ENCODE assay signal across 8 cellular contexts in the genomic region with DNA sequence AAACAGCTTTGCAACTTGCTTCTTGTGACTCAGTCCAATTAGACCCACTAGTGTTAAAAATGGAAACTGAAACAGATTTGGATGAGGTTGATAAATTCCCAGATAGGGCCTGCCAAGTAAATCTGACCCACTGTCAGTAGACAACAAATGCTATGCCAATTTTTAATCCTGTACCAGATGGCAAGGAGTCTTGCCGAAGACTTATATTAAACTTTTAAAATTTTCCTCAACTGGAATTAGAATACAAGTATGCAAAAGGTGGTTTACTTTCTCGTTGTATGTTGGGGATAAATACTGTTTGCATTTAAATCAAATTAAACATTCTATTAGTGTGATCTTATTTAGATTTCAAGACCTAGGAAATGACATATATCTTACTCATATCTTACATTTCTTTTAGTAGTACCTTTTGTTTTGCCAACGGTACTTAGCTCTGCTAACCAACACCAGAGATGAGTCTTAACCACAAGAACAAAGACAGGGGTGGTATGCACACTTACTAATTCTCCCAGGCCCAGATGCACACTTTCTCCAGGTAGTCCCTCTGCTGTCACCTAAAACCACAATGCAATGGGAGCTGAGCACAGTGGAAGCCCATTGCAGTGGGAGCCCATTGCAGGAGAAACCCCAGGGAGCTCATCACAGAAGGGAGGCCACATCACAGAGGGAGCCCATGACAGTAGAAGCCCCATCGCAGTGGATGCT.
DNase-seq lines count a peak whose midpoint lies in the region; ATAC-seq and TF ChIP-seq lines count a peak whose summit lies in the region.

No MANE protein-coding gene starts in this region.

- POLR2A ChIA-PET in activated CD8-positive, alpha-beta T cell treated with anti-CD3 and anti-CD28 coated beads for 36 hours (lab: Charles Lee): no interaction called here
- POLR2A ChIA-PET in naive thymus-derived CD8-positive, alpha-beta T cell (lab: Charles Lee): no interaction called here

- CTCF ChIA-PET in activated CD8-positive, alpha-beta T cell treated with anti-CD3 and anti-CD28 coated beads for 36 hours (lab: Charles Lee): interaction anchor here (1.4 to 4.0 kb wide), 4 partner anchors 10 to 172 kb away, joined by 3 to 25 read pairs (median 6); a partner anchor contains a TSS

- peaks cover 4% of the 10 kb centered on the region for H3K27me3 Mint-ChIP-seq in activated CD8-positive, alpha-beta T cell treated with anti-CD3 and anti-CD28 coated beads for 36 hours
- H3K27me3 Mint-ChIP-seq in nephron (ENCODE audit: low read depth): no peaks in the 10 kb centered on the region
- H3K27me3 Mint-ChIP-seq in naive thymus-derived CD8-positive, alpha-beta T cell: peaks cover 0 to 6% (median 3%) of the 10 kb centered on the region in 5 donors

- no peak for TF ChIP-seq CTCF in GM10266 (IDR thresholded peaks at IDR 0.05; ENCODE audit: control insufficient read depth, insufficient read depth, low read depth, missing control alignments)
- no peak for TF ChIP-seq CTCF in activated CD8-positive, alpha-beta T cell treated with anti-CD3 and anti-CD28 coated beads for 36 hours (IDR thresholded peaks at IDR 0.05)
- TF ChIP-seq CTCF in nephron (IDR thresholded peaks at IDR 0.05; ENCODE audit: unreplicated experiment in 3 of 3): no peak

- no peaks in the 10 kb centered on the region for H3K36me3 Mint-ChIP-seq in activated CD8-positive, alpha-beta T cell treated with anti-CD3 and anti-CD28 coated beads for 36 hours (ENCODE audit: low read depth)
- H3K36me3 Mint-ChIP-seq in nephron (ENCODE audit: low read depth): no peaks in the 10 kb centered on the region
- H3K36me3 Mint-ChIP-seq in naive thymus-derived CD8-positive, alpha-beta T cell: no peaks in the 10 kb centered on the region

- H3K4me1 Mint-ChIP-seq in activated CD8-positive, alpha-beta T cell treated with anti-CD3 and anti-CD28 coated beads for 36 hours (ENCODE audit: low read depth): peaks cover 20% of the 10 kb centered on the region
- H3K4me1 Mint-ChIP-seq in nephron: peaks cover 88% of the 10 kb centered on the region
- H3K4me1 Mint-ChIP-seq in naive thymus-derived CD8-positive, alpha-beta T cell: peaks cover 0 to 2% (median under 1%) of the 10 kb centered on the region in 4 donors

- intact Hi-C loops in activated CD8-positive, alpha-beta T cell treated with anti-CD3 and anti-CD28 coated beads for 36 hours (cut with micrococcal nuclease): no loop called here

- no peak overlapping the region for H3K27ac Mint-ChIP-seq in activated CD8-positive, alpha-beta T cell treated with anti-CD3 and anti-CD28 coated beads for 36 hours
- H3K27ac Mint-ChIP-seq in nephron: peak overlapping the region in 2 of 3 experiments; percentile 56 to 90
- no peak overlapping the region for H3K27ac Mint-ChIP-seq in naive thymus-derived CD8-positive, alpha-beta T cell

- ATAC-seq in HG02798 (IDR thresholded peaks at IDR 0.05; ENCODE audit: poor library complexity, unreplicated experiment) (peak; percentile 45), HG02678 (IDR thresholded peaks at IDR 0.05; ENCODE audit: unreplicated experiment) (no peak), GM19455 (IDR thresholded peaks at IDR 0.05; ENCODE audit: unreplicated experiment) (no peak)
- ATAC-seq in activated CD8-positive, alpha-beta T cell treated with anti-CD3 and anti-CD28 coated beads for 36 hours: peak; percentile 80
- no peak for ATAC-seq in naive thymus-derived CD8-positive, alpha-beta T cell

- H3K4me3 Mint-ChIP-seq in activated CD8-positive, alpha-beta T cell treated with anti-CD3 and anti-CD28 coated beads for 36 hours: no peak overlapping the region
- H3K4me3 Mint-ChIP-seq in nephron: peak overlapping the region in 1 of 3 experiments; percentile 16
- H3K4me3 Mint-ChIP-seq in naive thymus-derived CD8-positive, alpha-beta T cell: no peak overlapping the region

- no peaks in the 10 kb centered on the region for H3K9me3 Mint-ChIP-seq in activated CD8-positive, alpha-beta T cell treated with anti-CD3 and anti-CD28 coated beads for 36 hours
- no peaks in the 10 kb centered on the region for H3K9me3 Mint-ChIP-seq in nephron
- no peaks in the 10 kb centered on the region for H3K9me3 Mint-ChIP-seq in naive thymus-derived CD8-positive, alpha-beta T cell

- DNase-seq in GM10266 (ENCODE audit: extremely low spot score): peak; percentile 14
- no peak for DNase-seq in activated CD8-positive, alpha-beta T cell treated with anti-CD3 and anti-CD28 coated beads for 36 hours
- DNase-seq in NCI-H2029 (lab: John Stamatoyannopoulos, UW): no peak
- DNase-seq in naive thymus-derived CD8-positive, alpha-beta T cell: no peak

Comparison
In these comparisons a context has a peak if more than half of its experiments do, and no peak if none do; other contexts are left out.
1. ATAC-seq: peak in HG02798 (single experiment) and activated CD8-positive, alpha-beta T cell treated with anti-CD3 and anti-CD28 coated beads for 36 hours (single experiment); none in naive thymus-derived CD8-positive, alpha-beta T cell (0 of 2), HG02678 (single experiment) and GM19455 (single experiment).
2. H3K27ac Mint-ChIP-seq: peak in nephron (2 of 3); none in activated CD8-positive, alpha-beta T cell treated with anti-CD3 and anti-CD28 coated beads for 36 hours (single experiment) and naive thymus-derived CD8-positive, alpha-beta T cell (0 of 10).